Comparison of ENCODE assay signal across 9 cellular contexts in genomic region chr17:4740025-4740351, GRCh38. TPM values are rescaled to one million over a fixed set of nuclear protein-coding genes. Genes with fewer than 3 reads are reported as not detected.
A peak's percentile ranks its signal among the peaks of the same experiment; 100 is the strongest.
DNase-seq lines count a peak whose midpoint lies in the region; ATAC-seq and TF ChIP-seq lines count a peak whose summit lies in the region.
"Had no signal": no experiment of that assay in that cellular context is flagged by ENCODE, and none has a peak within 500 bp of the region (broad histone marks: within the 10 kb centered on the region; RNA-seq: fewer than 3 reads in every experiment).

No MANE protein-coding gene starts in this region.

- no peaks in the 10 kb centered on the region for H3K9me3 ChIP-seq in HAP-1
- H3K9me3 ChIP-seq in iPS-18a (ENCODE audit: control insufficient read depth, low read depth, low read length) = no peaks in the 10 kb centered on the region
- no peaks in the 10 kb centered on the region for H3K9me3 ChIP-seq in smooth muscle cell (replicated peaks; ENCODE audit: low read depth)

- no peaks in the 10 kb centered on the region for H3K9me3 Mint-ChIP-seq in activated T-helper 1 cell treated with anti-CD3 and anti-CD28 coated beads, Interleukin-12 subunit alpha, Interleukin-12 subunit beta, Interleukin-2, Interleukin-4 antibody, amounts not matched to agents 30 ng/mL and 10 ng/mL and 1 ng/mL, durations not matched to agents 14 hours and 24 hours and 36 hours

- no peaks in the 10 kb centered on the region; the same call in 1 of the 2 replicates for H3K4me1 ChIP-seq in HAP-1
- peaks cover 4% of the 10 kb centered on the region for H3K4me1 ChIP-seq in iPS-18a (ENCODE audit: control insufficient read depth, low read depth, low read length)
- H3K4me1 ChIP-seq in smooth muscle cell (ENCODE audit: low read depth) = peaks cover 11% of the 10 kb centered on the region

- H3K9ac ChIP-seq in iPS-18a (ENCODE audit: low read length) (no peak overlapping the region), smooth muscle cell (ENCODE audit: low read depth) (no peak overlapping the region)

- TF ChIP-seq CTCF in smooth muscle cell (IDR thresholded peaks at IDR 0.05; ENCODE audit: borderline replicate concordance, insufficient read depth, poor library complexity, severe bottlenecking) = no peak

- in situ Hi-C loops in HAP-1 (cut with MboI; ENCODE audit: low sequenced_read_pairs) = no loop called here

- H3K4me3 ChIP-seq in HAP-1 (peak overlapping the region; percentile 54), iPS-18a (ENCODE audit: low read length) (peak overlapping the region; percentile 60), smooth muscle cell (peak overlapping the region; percentile 93)

- DNase-seq in HAP-1 (ENCODE audit: low spot score in 2 of 2) = no peak
- DNase-seq in activated T-helper 1 cell treated with anti-CD3 and anti-CD28 coated beads, Interleukin-12 subunit alpha, Interleukin-12 subunit beta, Interleukin-2, Interleukin-4 antibody, amounts not matched to agents 30 ng/mL and 10 ng/mL and 1 ng/mL, durations not matched to agents 14 hours and 24 hours and 36 hours (ENCODE audit: low spot score) = no peak
- no peak for DNase-seq in smooth muscle cell (lab: John Stamatoyannopoulos, UW; ENCODE audit: unreplicated experiment)
- no peak for DNase-seq in DMS79 (lab: John Stamatoyannopoulos, UW)
- DNase-seq: NCI-H526 treated with DMSO at 0.1 percent for 48 hours had no signal

- H3K27ac ChIP-seq in iPS-18a (ENCODE audit: low read length) (no peak overlapping the region), smooth muscle cell (ENCODE audit: low read depth) (no peak overlapping the region)

- H2AFZ ChIP-seq in smooth muscle cell (ENCODE audit: low read depth) = no peak overlapping the region

- no peaks in the 10 kb centered on the region for H3F3A ChIP-seq in smooth muscle cell (ENCODE audit: low read depth)

- no peaks in the 10 kb centered on the region for H4K20me1 ChIP-seq in smooth muscle cell (ENCODE audit: low read depth)

- H3K4me3 Mint-ChIP-seq in activated T-helper 1 cell treated with anti-CD3 and anti-CD28 coated beads, Interleukin-12 subunit alpha, Interleukin-12 subunit beta, Interleukin-2, Interleukin-4 antibody, amounts not matched to agents 30 ng/mL and 10 ng/mL and 1 ng/mL, durations not matched to agents 14 hours and 24 hours and 36 hours = peak overlapping the region; percentile 76

- WGBS in smooth muscle cell (ENCODE audit: low lambda C conversion rate) = 13% methylated on average over 11 of the region's 13 CpGs

- peaks cover 15% of the 10 kb centered on the region for H3K4me1 Mint-ChIP-seq in activated T-helper 1 cell treated with anti-CD3 and anti-CD28 coated beads, Interleukin-12 subunit alpha, Interleukin-12 subunit beta, Interleukin-2, Interleukin-4 antibody, amounts not matched to agents 30 ng/mL and 10 ng/mL and 1 ng/mL, durations not matched to agents 14 hours and 24 hours and 36 hours (ENCODE audit: low read depth)

- H3K36me3 Mint-ChIP-seq in activated T-helper 1 cell treated with anti-CD3 and anti-CD28 coated beads, Interleukin-12 subunit alpha, Interleukin-12 subunit beta, Interleukin-2, Interleukin-4 antibody, amounts not matched to agents 30 ng/mL and 10 ng/mL and 1 ng/mL, durations not matched to agents 14 hours and 24 hours and 36 hours (ENCODE audit: low read depth) = peaks cover 4% of the 10 kb centered on the region

- no peaks in the 10 kb centered on the region for H3K36me3 ChIP-seq in HAP-1 (replicated peaks)
- H3K36me3 ChIP-seq in iPS-18a (ENCODE audit: control insufficient read depth, low read depth, low read length) = no peaks in the 10 kb centered on the region
- H3K36me3 ChIP-seq in smooth muscle cell (ENCODE audit: low read depth) = no peaks in the 10 kb centered on the region

- peak overlapping the region; percentile 96 for H3K4me2 ChIP-seq in smooth muscle cell

- H3K27me3 ChIP-seq in HAP-1 (ENCODE audit: low read depth) (no peaks in the 10 kb centered on the region), iPS-18a (ENCODE audit: control insufficient read depth, insufficient read depth, low read length) (peaks cover 86% of the 10 kb centered on the region), smooth muscle cell (ENCODE audit: low read depth) (peaks cover 71% of the 10 kb centered on the region)

- ATAC-seq in HG02623 (IDR thresholded peaks at IDR 0.05; ENCODE audit: unreplicated experiment) = no peak
- ATAC-seq in HG02852 (IDR thresholded peaks at IDR 0.05; ENCODE audit: unreplicated experiment) = no peak
- ATAC-seq in HG02884 (IDR thresholded peaks at IDR 0.05; ENCODE audit: unreplicated experiment) = no peak

- intact Hi-C loops in activated T-helper 1 cell treated with anti-CD3 and anti-CD28 coated beads, Interleukin-12 subunit alpha, Interleukin-12 subunit beta, Interleukin-2, Interleukin-4 antibody, amounts not matched to agents 30 ng/mL and 10 ng/mL and 1 ng/mL, durations not matched to agents 14 hours and 24 hours and 36 hours (cut with micrococcal nuclease) = no loop called here

- no peaks in the 10 kb centered on the region for H3K79me2 ChIP-seq in smooth muscle cell (ENCODE audit: low read depth)

- H3K27ac Mint-ChIP-seq in activated T-helper 1 cell treated with anti-CD3 and anti-CD28 coated beads, Interleukin-12 subunit alpha, Interleukin-12 subunit beta, Interleukin-2, Interleukin-4 antibody, amounts not matched to agents 30 ng/mL and 10 ng/mL and 1 ng/mL, durations not matched to agents 14 hours and 24 hours and 36 hours = peak overlapping the region; percentile 49

- peaks cover 28% of the 10 kb centered on the region for H3K27me3 Mint-ChIP-seq in activated T-helper 1 cell treated with anti-CD3 and anti-CD28 coated beads, Interleukin-12 subunit alpha, Interleukin-12 subunit beta, Interleukin-2, Interleukin-4 antibody, amounts not matched to agents 30 ng/mL and 10 ng/mL and 1 ng/mL, durations not matched to agents 14 hours and 24 hours and 36 hours (ENCODE audit: insufficient read depth)

RNA-seq across cellular contexts. Expression of gene CXCL16, which starts 0.3 kb away (rescaled TPM):
- total RNA-seq in activated T-helper 1 cell treated with anti-CD3 and anti-CD28 coated beads, Interleukin-12 subunit alpha, Interleukin-12 subunit beta, Interleukin-2, Interleukin-4 antibody, amounts not matched to agents 30 ng/mL and 10 ng/mL and 1 ng/mL, durations not matched to agents 14 hours and 24 hours and 36 hours = 3.7 and 7.0 TPM in 2 replicates
- total RNA-seq in smooth muscle cell = 2.4 and 3.2 TPM in 2 replicates
- 2.3 and 9.2 TPM in 2 replicates for polyA plus RNA-seq in smooth muscle cell

RNA-seq across cellular contexts. Expression of gene ZMYND15, which starts 0.4 kb away (rescaled TPM):
- 0.18 TPM in 1 of 2 replicates, not detected in the other for total RNA-seq in activated T-helper 1 cell treated with anti-CD3 and anti-CD28 coated beads, Interleukin-12 subunit alpha, Interleukin-12 subunit beta, Interleukin-2, Interleukin-4 antibody, amounts not matched to agents 30 ng/mL and 10 ng/mL and 1 ng/mL, durations not matched to agents 14 hours and 24 hours and 36 hours
- not detected in 2 replicates for total RNA-seq in smooth muscle cell
- polyA plus RNA-seq in smooth muscle cell = 0.54 TPM in 1 of 2 replicates, not detected in the other

RNA-seq across cellular contexts. Expression of gene MED11, which starts 8.8 kb away (rescaled TPM):
- 21.9 and 23.7 TPM in 2 replicates for total RNA-seq in activated T-helper 1 cell treated with anti-CD3 and anti-CD28 coated beads, Interleukin-12 subunit alpha, Interleukin-12 subunit beta, Interleukin-2, Interleukin-4 antibody, amounts not matched to agents 30 ng/mL and 10 ng/mL and 1 ng/mL, durations not matched to agents 14 hours and 24 hours and 36 hours
- 10.9 and 25.0 TPM in 2 replicates for total RNA-seq in smooth muscle cell
- polyA plus RNA-seq in smooth muscle cell = 20.4 and 34.1 TPM in 2 replicates

RNA-seq across cellular contexts. Expression of gene ARRB2, which starts 29.6 kb away (rescaled TPM):
- 202 and 204 TPM in 2 replicates for total RNA-seq in activated T-helper 1 cell treated with anti-CD3 and anti-CD28 coated beads, Interleukin-12 subunit alpha, Interleukin-12 subunit beta, Interleukin-2, Interleukin-4 antibody, amounts not matched to agents 30 ng/mL and 10 ng/mL and 1 ng/mL, durations not matched to agents 14 hours and 24 hours and 36 hours
- total RNA-seq in smooth muscle cell = 1.1 and 4.0 TPM in 2 replicates
- 6.6 and 7.6 TPM in 2 replicates for polyA plus RNA-seq in smooth muscle cell

RNA-seq across cellular contexts. Expression of gene TM4SF5, which starts 31.7 kb away (rescaled TPM):
- not detected in 2 replicates for total RNA-seq in activated T-helper 1 cell treated with anti-CD3 and anti-CD28 coated beads, Interleukin-12 subunit alpha, Interleukin-12 subunit beta, Interleukin-2, Interleukin-4 antibody, amounts not matched to agents 30 ng/mL and 10 ng/mL and 1 ng/mL, durations not matched to agents 14 hours and 24 hours and 36 hours
- not detected in 2 replicates for total RNA-seq in smooth muscle cell
- not detected in 2 replicates for polyA plus RNA-seq in smooth muscle cell
